ENCODE assay signal across 27 cellular contexts in genomic region chr19:45141203-45141900, GRCh38.
"Had no signal": no experiment of that assay in that cellular context is flagged by ENCODE, and none has a peak within 500 bp of the region (broad histone marks: within the 10 kb centered on the region; RNA-seq: fewer than 3 reads in every experiment).

No MANE protein-coding gene starts in this region.

- H3K27ac ChIP-seq: breast epithelium, SK-N-MC had no signal

- H3K27ac Mint-ChIP-seq: activated B cell treated with CpG ODN at 0.5 μM for 24 hours; activated CD4-positive, alpha-beta T cell treated with anti-CD3 and anti-CD28 coated beads, Interleukin-2, amount 10 ng/mL, durations not matched to agents 24 days and 14 days; activated naive CD4-positive, alpha-beta T cell treated with anti-CD3 and anti-CD28 coated beads for 36 hours; activated naive CD8-positive, alpha-beta T cell; T-cell had no signal

- H3K4me3 ChIP-seq: breast epithelium, SK-N-MC had no signal

- H3K9me3 Mint-ChIP-seq: activated B cell treated with CpG ODN at 0.5 μM for 24 hours; activated CD4-positive, alpha-beta T cell treated with anti-CD3 and anti-CD28 coated beads, Interleukin-2, amount 10 ng/mL, durations not matched to agents 24 days and 14 days; activated naive CD4-positive, alpha-beta T cell treated with anti-CD3 and anti-CD28 coated beads for 36 hours; activated T-cell treated with anti-CD3 and anti-CD28 coated beads, Interleukin-2, amount 50 U/mL, for 4 hours; T-cell had no signal

- H3K4me3 Mint-ChIP-seq: activated B cell treated with CpG ODN at 0.5 μM for 24 hours; activated CD4-positive, alpha-beta T cell treated with anti-CD3 and anti-CD28 coated beads, Interleukin-2, amount 10 ng/mL, durations not matched to agents 24 days and 14 days; activated naive CD4-positive, alpha-beta T cell treated with anti-CD3 and anti-CD28 coated beads for 36 hours; activated naive CD8-positive, alpha-beta T cell; activated T-cell treated with anti-CD3 and anti-CD28 coated beads, Interleukin-2, amount 50 U/mL, for 4 hours; T-cell had no signal

- H3K9me3 ChIP-seq: breast epithelium had no signal

- H3K36me3 ChIP-seq: breast epithelium had no signal

- DNase-seq: activated B cell treated with CpG ODN at 0.5 μM for 24 hours; activated CD4-positive, alpha-beta T cell treated with anti-CD3 and anti-CD28 coated beads for 1 hour; activated CD4-positive, alpha-beta T cell treated with anti-CD3 and anti-CD28 coated beads, Interleukin-2, amount 10 ng/mL, durations not matched to agents 24 days and 14 days; activated CD4-positive, alpha-beta T cell treated with anti-CD3 and anti-CD28 coated beads, Interleukin-2, amount 50 U/mL, for 48 hours; activated CD8-positive, alpha-beta memory T cell treated with anti-CD3 and anti-CD28 coated beads for 24 hours; activated gamma-delta T cell; activated naive CD4-positive, alpha-beta T cell treated with anti-CD3 and anti-CD28 coated beads for 36 hours; activated T-cell treated with anti-CD3 and anti-CD28 coated beads, Interleukin-2, amount 50 U/mL, for 4 hours; central memory CD4-positive, alpha-beta T cell; KG1; NCI-H1092; NCI-H1417; NCI-H1930; NCI-H2171; NCI-H2227 treated with DMSO at 0.1 percent for 48 hours; NCI-H526; NCI-H82; NK-92 treated with Interleukin-12 subunit alpha and Interleukin-12 subunit beta, amount 100 ng/mL, for 24 hours; PC-3; SIG-M5; T-cell; T-helper 2 cell; T1000 had no signal

- FAIRE-seq: TTC549 had no signal

- H3K27me3 Mint-ChIP-seq: activated B cell treated with CpG ODN at 0.5 μM for 24 hours; activated CD4-positive, alpha-beta T cell treated with anti-CD3 and anti-CD28 coated beads, Interleukin-2, amount 10 ng/mL, durations not matched to agents 24 days and 14 days; activated naive CD8-positive, alpha-beta T cell; T-cell had no signal

- H3K4me1 ChIP-seq: breast epithelium had no signal

- H3K27me3 ChIP-seq: breast epithelium had no signal

- ATAC-seq: activated T-cell treated with anti-CD3 and anti-CD28 coated beads, Interleukin-2, amount 50 U/mL, for 4 hours; PC-3; T-cell had no signal
